ENCODE assay signal across 13 cellular contexts in the genomic region with DNA sequence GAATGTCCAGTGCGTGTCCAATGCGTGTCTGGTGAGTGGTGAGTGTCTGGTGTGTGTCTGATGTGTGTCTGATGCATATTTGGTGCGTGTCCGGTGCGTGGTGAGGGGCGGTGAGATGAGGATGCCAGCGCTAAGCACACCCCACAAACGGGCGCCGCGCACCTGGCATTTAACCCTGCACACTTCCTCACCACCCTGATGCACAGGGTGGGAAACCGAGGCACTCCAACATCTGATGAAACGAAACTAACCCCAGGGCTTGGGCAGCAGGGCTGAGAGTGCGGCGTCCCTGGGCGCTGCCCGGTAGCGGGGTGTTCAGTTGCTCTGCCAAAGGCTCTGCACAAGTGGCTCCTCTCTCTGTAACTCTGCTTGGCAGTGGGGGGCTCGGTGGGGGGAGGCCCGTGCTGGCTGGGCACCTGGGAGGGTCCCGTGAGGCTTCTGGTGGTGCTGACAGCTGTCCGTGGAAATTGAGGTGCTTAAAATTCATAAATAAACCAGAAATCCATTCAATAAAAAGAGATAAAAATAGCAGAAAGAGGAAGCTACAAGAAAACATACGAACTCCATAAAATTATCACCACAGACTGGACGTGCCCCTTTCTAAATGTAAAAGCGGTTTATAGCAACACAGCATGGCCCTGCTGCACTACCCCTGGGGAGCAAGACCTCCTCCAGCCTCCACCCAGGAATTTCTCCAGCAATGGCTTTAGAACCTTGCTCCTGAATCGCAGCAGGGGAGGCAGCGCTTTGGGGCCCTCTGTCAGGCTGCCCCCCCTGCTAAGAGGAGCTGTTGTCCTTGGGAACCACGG.
DNase-seq lines count a peak whose midpoint lies in the region; ATAC-seq and TF ChIP-seq lines count a peak whose summit lies in the region.
"Had no signal": no experiment of that assay in that cellular context is flagged by ENCODE, and none has a peak within 500 bp of the region (broad histone marks: within the 10 kb centered on the region; RNA-seq: fewer than 3 reads in every experiment).

No MANE protein-coding gene starts in this region.

- H3K4me3 ChIP-seq in right atrium auricular region: no peak overlapping the region
- no peak overlapping the region for H3K4me3 ChIP-seq in vagina
- H3K4me3 ChIP-seq: testis had no signal

- peaks cover 35% of the 10 kb centered on the region for H3K36me3 Mint-ChIP-seq in activated B cell treated with CpG ODN at 0.5 μM for 24 hours (ENCODE audit: low read depth)

- H3K27ac ChIP-seq in right atrium auricular region: no peak overlapping the region
- H3K27ac ChIP-seq in layer of hippocampus (ENCODE audit: low read depth, low read length): peak overlapping the region; percentile 62
- H3K27ac ChIP-seq in vagina: peak overlapping the region; percentile 59
- H3K27ac ChIP-seq: testis had no signal

- peak; percentile 31 for DNase-seq in Right ventricle myocardium superior
- no peak for DNase-seq in right atrium auricular region (ENCODE audit: low spot score)
- no peak for DNase-seq in activated B cell treated with CpG ODN at 0.5 μM for 24 hours
- no peak for DNase-seq in vagina (ENCODE audit: extremely low spot score in 2 of 2)
- DNase-seq in stimulated activated CD4-positive, alpha-beta T cell treated with anti-CD3 and anti-CD28 coated beads, Interleukin-15, amount 100 ng/mL, for 24 hours: no peak
- no peak for DNase-seq in COLO668 (lab: John Stamatoyannopoulos, UW; ENCODE audit: unreplicated experiment)
- DNase-seq: activated CD4-positive, CD25-positive, alpha-beta regulatory T cell treated with anti-CD3 and anti-CD28 coated beads, Interleukin-2, amount 50 U/mL, for 72 hours; DMS153; NCI-H1105; NCI-H226; testis had no signal

- H3K9me3 ChIP-seq in right atrium auricular region (no peaks in the 10 kb centered on the region), vagina (no peaks in the 10 kb centered on the region)
- H3K9me3 ChIP-seq: testis had no signal

- no peak for TF ChIP-seq POLR2A in vagina (IDR thresholded peaks at IDR 0.05)

- ATAC-seq in Right ventricle myocardium superior (ENCODE audit: poor library complexity) (no peak), activated B cell treated with CpG ODN at 0.5 μM for 24 hours (ENCODE audit: low read depth) (no peak), HG02981 (IDR thresholded peaks at IDR 0.05; ENCODE audit: unreplicated experiment) (no peak)

- H3K4me3 Mint-ChIP-seq in activated B cell treated with CpG ODN at 0.5 μM for 24 hours: peak overlapping the region; percentile 48

- POLR2A ChIA-PET in activated B cell treated with CpG ODN at 0.5 μM for 24 hours (lab: Charles Lee): interaction anchor here (1.3 to 2.4 kb wide), 3 partner anchors 7 to 12 kb away, joined by 3 to 10 read pairs (median 8); no protein-coding TSS in a partner anchor

- CTCF ChIA-PET in activated B cell treated with CpG ODN at 0.5 μM for 24 hours (lab: Charles Lee): no interaction called here

- H3K4me1 Mint-ChIP-seq in activated B cell treated with CpG ODN at 0.5 μM for 24 hours: peaks cover 70% of the 10 kb centered on the region

- H3K4me1 ChIP-seq in right atrium auricular region: peaks cover 0 to 25% of the 10 kb centered on the region in 2 donors
- H3K4me1 ChIP-seq in vagina: peaks cover 75% of the 10 kb centered on the region

- no peaks in the 10 kb centered on the region for H3K9me3 Mint-ChIP-seq in activated B cell treated with CpG ODN at 0.5 μM for 24 hours

- H3K36me3 ChIP-seq in right atrium auricular region (peaks cover 7% of the 10 kb centered on the region), vagina (no peaks in the 10 kb centered on the region)

- intact Hi-C loops in Right ventricle myocardium superior (cut with DNase I) (no loop called here), activated B cell treated with CpG ODN at 0.5 μM for 24 hours (cut with micrococcal nuclease) (no loop called here), vagina (cut with DNase I) (no loop called here)

- H3K27ac Mint-ChIP-seq in activated B cell treated with CpG ODN at 0.5 μM for 24 hours: peak overlapping the region; percentile 30

- no peaks in the 10 kb centered on the region for H3K27me3 Mint-ChIP-seq in activated B cell treated with CpG ODN at 0.5 μM for 24 hours

- H3K27me3 ChIP-seq in right atrium auricular region (no peaks in the 10 kb centered on the region), layer of hippocampus (ENCODE audit: control insufficient read depth, insufficient read depth, low read length) (no peaks in the 10 kb centered on the region), vagina (no peaks in the 10 kb centered on the region)
- H3K27me3 ChIP-seq: testis had no signal

- TF ChIP-seq CTCF in right atrium auricular region (IDR thresholded peaks at IDR 0.05): no peak
- TF ChIP-seq CTCF in activated B cell treated with CpG ODN at 0.5 μM for 24 hours (IDR thresholded peaks at IDR 0.05): no peak
- no peak for TF ChIP-seq CTCF in vagina (IDR thresholded peaks at IDR 0.05)

Comparison
In these comparisons a context has a peak if more than half of its experiments do, and no peak if none do; other contexts are left out.
1. H3K27ac ChIP-seq: peak in layer of hippocampus (single experiment) and vagina (single experiment); none in right atrium auricular region (0 of 2).